ENCODE assay signal across 8 cellular contexts in genomic region chr16:31072540-31073072, GRCh38. TPM values are rescaled to one million over a fixed set of nuclear protein-coding genes. Genes with fewer than 3 reads are reported as not detected.
DNase-seq lines count a peak whose midpoint lies in the region; ATAC-seq and TF ChIP-seq lines count a peak whose summit lies in the region.

No MANE protein-coding gene starts in this region.

- TF ChIP-seq CTCF in GM10248 (IDR thresholded peaks at IDR 0.05; ENCODE audit: control extremely low read depth, extremely low read depth, low read depth, missing control alignments) (no peak), brain microvascular endothelial cell (IDR thresholded peaks at IDR 0.05; ENCODE audit: low read depth, low read length, missing control alignments) (peak; percentile 14)

- intact Hi-C loops in left colon (cut with DNase I, micrococcal nuclease): no loop called here

- ATAC-seq in left colon: peak; percentile 12
- ATAC-seq in HG02840 (IDR thresholded peaks at IDR 0.05; ENCODE audit: low FRiP score, unreplicated experiment): no peak
- no peak for ATAC-seq in GM19324 (IDR thresholded peaks at IDR 0.05; ENCODE audit: low FRiP score, unreplicated experiment)

- H3K4me3 Mint-ChIP-seq in stimulated activated naive CD8-positive, alpha-beta T cell treated with anti-CD3 and anti-CD28 coated beads, Interleukin-15, Interleukin-2, amounts not matched to agents 100 ng/mL and 50 ng/mL, for 24 hours: peak overlapping the region; percentile 98

- no peaks in the 10 kb centered on the region for H3K9me3 Mint-ChIP-seq in stimulated activated naive CD8-positive, alpha-beta T cell treated with anti-CD3 and anti-CD28 coated beads, Interleukin-15, Interleukin-2, amounts not matched to agents 100 ng/mL and 50 ng/mL, for 24 hours

- no peaks in the 10 kb centered on the region for H3K27me3 Mint-ChIP-seq in stimulated activated naive CD8-positive, alpha-beta T cell treated with anti-CD3 and anti-CD28 coated beads, Interleukin-15, Interleukin-2, amounts not matched to agents 100 ng/mL and 50 ng/mL, for 24 hours

- peaks cover 38% of the 10 kb centered on the region for H3K4me1 Mint-ChIP-seq in stimulated activated naive CD8-positive, alpha-beta T cell treated with anti-CD3 and anti-CD28 coated beads, Interleukin-15, Interleukin-2, amounts not matched to agents 100 ng/mL and 50 ng/mL, for 24 hours (ENCODE audit: low read depth)

- peak overlapping the region; percentile 98 for H3K4me3 ChIP-seq in brain microvascular endothelial cell (ENCODE audit: low read depth, low read length)

- peak overlapping the region; percentile 93 for H3K27ac ChIP-seq in brain microvascular endothelial cell

- H3K36me3 ChIP-seq in brain microvascular endothelial cell (replicated peaks): peaks cover 2% of the 10 kb centered on the region

- POLR2A ChIA-PET in GM10248 (lab: Yijun Ruan, JAX): interaction anchor here (0.6 to 3.3 kb wide), 3 partner anchors 45 to 107 kb away, joined by 3 to 21 read pairs (median 3); partner anchors contain the start of genes FUS and KAT8

- in situ Hi-C loops in brain microvascular endothelial cell (cut with HindIII; ENCODE audit: low pct_ligation_motif_present, low sequenced_read_pairs): no loop called here

- H3K27ac Mint-ChIP-seq in stimulated activated naive CD8-positive, alpha-beta T cell treated with anti-CD3 and anti-CD28 coated beads, Interleukin-15, Interleukin-2, amounts not matched to agents 100 ng/mL and 50 ng/mL, for 24 hours: peak overlapping the region; percentile 94

- peaks cover 7% of the 10 kb centered on the region for H3K36me3 Mint-ChIP-seq in stimulated activated naive CD8-positive, alpha-beta T cell treated with anti-CD3 and anti-CD28 coated beads, Interleukin-15, Interleukin-2, amounts not matched to agents 100 ng/mL and 50 ng/mL, for 24 hours (ENCODE audit: low read depth)

- DNase-seq in 8988T (peak; percentile 33), GM10248 (ENCODE audit: extremely low spot score) (peak; percentile 52), NCI-H69 (lab: John Stamatoyannopoulos, UW) (peak; percentile 65), brain microvascular endothelial cell (peak; percentile 52), left colon (peak in 1 of 2 donors; percentile 38)

- CTCF ChIA-PET in GM10248 (lab: Yijun Ruan, JAX): interaction anchor here (1.0 to 2.6 kb wide), 5 partner anchors 12 to 118 kb away, joined by 3 to 9 read pairs (median 7); partner anchors contain the start of gene HSD3B7

- no peaks in the 10 kb centered on the region for H3K27me3 ChIP-seq in brain microvascular endothelial cell (replicated peaks)

RNA-seq across cellular contexts. Expression of gene ZNF668, which starts 1.4 kb away (rescaled TPM):
- 10 to 100 TPM in 1 of 2 donors, 1 to 10 TPM in 1; 6.9 to 10.9 TPM for total RNA-seq in left colon

RNA-seq across cellular contexts. Expression of gene ZNF646, which starts 1.6 kb away (rescaled TPM):
- 10 to 100 TPM; 15.3 to 17.3 TPM for total RNA-seq in left colon

RNA-seq across cellular contexts. Expression of gene PRSS53, which starts 16.1 kb away (rescaled TPM):
- total RNA-seq in left colon: 1 to 10 TPM in 1 of 2 donors, under 1 TPM in 1; 0.61 to 1.1 TPM

RNA-seq across cellular contexts. Expression of gene VKORC1, which starts 22.0 kb away (rescaled TPM):
- 10 to 100 TPM; 28.7 to 40.5 TPM for total RNA-seq in left colon

RNA-seq across cellular contexts. Expression of gene BCKDK, which starts 35.6 kb away (rescaled TPM):
- total RNA-seq in left colon: 10 to 100 TPM; 34.6 to 36.3 TPM
